Comparison of ENCODE assay signal across 9 cellular contexts in the genomic region with DNA sequence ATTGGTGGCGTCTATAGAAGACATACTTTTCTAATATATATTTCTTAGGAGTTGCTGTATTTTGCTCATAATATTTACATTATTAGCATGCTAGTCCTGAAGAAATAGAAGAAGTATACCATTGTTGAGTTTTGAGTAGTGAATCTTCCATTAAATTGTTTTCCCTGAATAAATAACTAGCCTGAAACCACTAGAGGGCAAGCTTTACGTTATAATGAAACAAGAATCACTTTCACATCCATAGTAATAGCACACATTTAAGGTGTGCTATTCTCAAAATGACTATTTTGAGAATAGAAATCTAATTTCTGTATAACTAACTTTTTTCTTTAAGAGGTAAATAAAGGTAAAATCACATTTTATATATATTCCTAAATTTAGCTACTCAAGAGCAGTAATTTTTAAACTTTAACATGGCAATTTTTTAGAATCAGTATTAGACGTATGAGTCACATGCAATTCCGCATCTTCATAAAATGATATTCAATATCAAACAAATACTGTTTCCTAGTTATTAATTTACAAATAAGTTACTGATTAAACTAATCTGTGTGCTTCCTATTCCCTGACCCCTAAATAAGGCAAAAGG.
DNase-seq lines count a peak whose midpoint lies in the region; ATAC-seq, FAIRE-seq and TF ChIP-seq lines count a peak whose summit lies in the region.
"Had no signal": no experiment of that assay in that cellular context is flagged by ENCODE, and none has a peak within 500 bp of the region (broad histone marks: within the 10 kb centered on the region; RNA-seq: fewer than 3 reads in every experiment).

No MANE protein-coding gene starts in this region.

- no peak overlapping the region for H3K4me2 ChIP-seq in astrocyte (ENCODE audit: low read length)

- H3K27me3 Mint-ChIP-seq in astrocyte (ENCODE audit: low read depth, unreplicated experiment), result no peaks in the 10 kb centered on the region

- H2AFZ ChIP-seq in astrocyte (ENCODE audit: low read depth, low read length), result no peak overlapping the region

- H3K4me3 ChIP-seq in cardiac muscle cell (no peak overlapping the region), astrocyte (ENCODE audit: insufficient read depth, low read depth, low read length) (no peak overlapping the region)

- no peaks in the 10 kb centered on the region for H3K36me3 Mint-ChIP-seq in astrocyte (ENCODE audit: low read depth, unreplicated experiment)
- H3K36me3 Mint-ChIP-seq: activated naive CD4-positive, alpha-beta T cell treated with anti-CD3 and anti-CD28 coated beads, Interleukin-2, amount 50 U/mL, for 24 hours had no signal

- no peaks in the 10 kb centered on the region for H3K4me1 ChIP-seq in cardiac muscle cell (ENCODE audit: low read depth)
- no peaks in the 10 kb centered on the region for H3K4me1 ChIP-seq in astrocyte (ENCODE audit: insufficient read depth, low read length)

- H3K4me3 Mint-ChIP-seq in astrocyte (ENCODE audit: unreplicated experiment), result no peak overlapping the region
- H3K4me3 Mint-ChIP-seq: activated naive CD4-positive, alpha-beta T cell treated with anti-CD3 and anti-CD28 coated beads, Interleukin-2, amount 50 U/mL, for 24 hours had no signal

- no peaks in the 10 kb centered on the region for H4K20me1 ChIP-seq in astrocyte (ENCODE audit: insufficient read depth, low read length)

- intact Hi-C loops in left ventricle myocardium superior (cut with micrococcal nuclease), result no loop called here

- peak; percentile 29 for TF ChIP-seq CTCF in cardiac muscle cell (IDR thresholded peaks at IDR 0.05; ENCODE audit: low read depth, low read length)
- peak; percentile 24 for TF ChIP-seq CTCF in astrocyte (IDR thresholded peaks at IDR 0.05; ENCODE audit: insufficient read depth, low read depth, low read length)

- H3K79me2 ChIP-seq in astrocyte (ENCODE audit: insufficient read depth, low read length), result no peaks in the 10 kb centered on the region

- ATAC-seq in left ventricle myocardium superior, result no peak
- peak; percentile 76 for ATAC-seq in HG02798 (IDR thresholded peaks at IDR 0.05; ENCODE audit: poor library complexity, unreplicated experiment)

- DNase-seq in cardiac muscle cell (ENCODE audit: low read depth in 1 of 2, low spot score in 1 of 2), result peak; percentile 14 to 23
- no peak for DNase-seq in left ventricle myocardium superior
- peak; percentile 16 for DNase-seq in NCI-H1092 treated with DMSO at 0.1 percent for 48 hours (lab: John Stamatoyannopoulos, UW)
- no peak for DNase-seq in astrocyte (ENCODE audit: low read depth)
- peak; percentile 9 for DNase-seq in myocyte (ENCODE audit: low read depth)
- DNase-seq in HK-2 (ENCODE audit: unreplicated experiment), result no peak
- no peak for DNase-seq in H54 (ENCODE audit: insufficient read length, low spot score)

- no peak for TF ChIP-seq POLR2A in H54 (IDR thresholded peaks at IDR 0.05; ENCODE audit: low read depth, low read length)

- no peak for FAIRE-seq in astrocyte (lab: Jason Lieb, UNC)
- no peak for FAIRE-seq in H54 (lab: Jason Lieb, UNC)

- no peak overlapping the region for H3K27ac ChIP-seq in cardiac muscle cell
- no peak overlapping the region for H3K27ac ChIP-seq in astrocyte (ENCODE audit: low read depth, low read length)

- no peaks in the 10 kb centered on the region for H3K27me3 ChIP-seq in cardiac muscle cell
- H3K27me3 ChIP-seq in astrocyte (ENCODE audit: insufficient read depth, low read length), result no peaks in the 10 kb centered on the region

- no peak overlapping the region for H3K27ac Mint-ChIP-seq in astrocyte (ENCODE audit: unreplicated experiment)
- H3K27ac Mint-ChIP-seq: activated naive CD4-positive, alpha-beta T cell treated with anti-CD3 and anti-CD28 coated beads, Interleukin-2, amount 50 U/mL, for 24 hours had no signal

- H3K9me3 Mint-ChIP-seq in astrocyte (ENCODE audit: unreplicated experiment), result no peaks in the 10 kb centered on the region
- H3K9me3 Mint-ChIP-seq: activated naive CD4-positive, alpha-beta T cell treated with anti-CD3 and anti-CD28 coated beads, Interleukin-2, amount 50 U/mL, for 24 hours had no signal

- no peaks in the 10 kb centered on the region for H3K4me1 Mint-ChIP-seq in astrocyte (ENCODE audit: low read depth, unreplicated experiment)
- H3K4me1 Mint-ChIP-seq: activated naive CD4-positive, alpha-beta T cell treated with anti-CD3 and anti-CD28 coated beads, Interleukin-2, amount 50 U/mL, for 24 hours had no signal

- H3K9me3 ChIP-seq in cardiac muscle cell (ENCODE audit: low read depth) (no peaks in the 10 kb centered on the region), astrocyte (ENCODE audit: insufficient read depth, low read depth, low read length) (no peaks in the 10 kb centered on the region)

- no peaks in the 10 kb centered on the region for H3K36me3 ChIP-seq in cardiac muscle cell
- H3K36me3 ChIP-seq in astrocyte (ENCODE audit: insufficient read depth, low read length), result no peaks in the 10 kb centered on the region

- H3K9ac ChIP-seq in astrocyte (ENCODE audit: low read length), result no peak overlapping the region

Comparison
In these comparisons a context has a peak if more than half of its experiments do, and no peak if none do; other contexts are left out.
1. DNase-seq: peak in cardiac muscle cell (2 of 2), NCI-H1092 treated with DMSO at 0.1 percent for 48 hours (single experiment) and myocyte (single experiment); none in left ventricle myocardium superior (single experiment), astrocyte (single experiment), HK-2 (single experiment) and H54 (single experiment).